9 cellular contexts compared by ENCODE assay signal in genomic region chr6:160930547-160931377, GRCh38.
DNase-seq lines count a peak whose midpoint lies in the region; ATAC-seq, FAIRE-seq and TF ChIP-seq lines count a peak whose summit lies in the region.
"Had no signal": no experiment of that assay in that cellular context is flagged by ENCODE, and none has a peak within 500 bp of the region (broad histone marks: within the 10 kb centered on the region; RNA-seq: fewer than 3 reads in every experiment).

No MANE protein-coding gene starts in this region.

- H3K27ac ChIP-seq in HUES64 (ENCODE audit: low read depth, low read length) (no peak overlapping the region), prostate gland (peak overlapping the region in 1 of 2 donors; percentile 13)
- H3K27ac ChIP-seq: epithelial cell of prostate had no signal

- peaks cover 13% of the 10 kb centered on the region for H3K27me3 ChIP-seq in HUES64 (ENCODE audit: insufficient read depth, low read length)
- no peaks in the 10 kb centered on the region for H3K27me3 ChIP-seq in prostate gland (replicated peaks; ENCODE audit: insufficient read depth)

- TF ChIP-seq CTCF in prostate gland (IDR thresholded peaks at IDR 0.05): peak; percentile 78 to 93 (median 90)

- peak; percentile 91 for FAIRE-seq in urothelium cell line (lab: Jason Lieb, UNC)

- TF ChIP-seq POLR2A in prostate gland (IDR thresholded peaks at IDR 0.05): no peak

- intact Hi-C loops in left ventricle myocardium superior (cut with micrococcal nuclease): loop anchor here (5.0 kb wide), 1 partner anchor 442 kb away; no protein-coding TSS in a partner anchor
- intact Hi-C loops in prostate gland (cut with DNase I): loop anchor here (2.0 to 10.0 kb wide), 2 partner anchors 54 to 442 kb away; no protein-coding TSS in a partner anchor

- peak; percentile 69 for DNase-seq in DMS153 treated with DMSO at 0.1 percent for 48 hours (lab: John Stamatoyannopoulos, UW; ENCODE audit: unreplicated experiment)
- peak; percentile 42 for DNase-seq in T follicular helper cell (ENCODE audit: low read depth)
- DNase-seq in amygdala (lab: John Stamatoyannopoulos, UW): peak in 53 of 56 donors; percentile 9 to 81 (median 59)
- peak; percentile 85 for DNase-seq in left ventricle myocardium superior
- DNase-seq in prostate gland (ENCODE audit: low spot score): peak; percentile 65
- DNase-seq in urothelium cell line (ENCODE audit: low spot score): peak; percentile 80

- H3K9ac ChIP-seq in HUES64 (ENCODE audit: low read depth, low read length): peak overlapping the region; percentile 54; the same call in 1 of the 2 replicates

- H3K4me3 ChIP-seq in HUES64 (ENCODE audit: low read length) (peak overlapping the region; percentile 74), prostate gland (peak overlapping the region; percentile 43)

- H3K9me3 ChIP-seq in HUES64 (ENCODE audit: insufficient read depth, low read depth, low read length) (no peaks in the 10 kb centered on the region), prostate gland (no peaks in the 10 kb centered on the region)

- peak; percentile 87 for ATAC-seq in GM21528 (IDR thresholded peaks at IDR 0.05; ENCODE audit: low FRiP score, unreplicated experiment)
- ATAC-seq in left ventricle myocardium superior: peak; percentile 96

- 6% methylated on average over 50 of the region's 50 CpGs for WGBS in HUES64
- WGBS in prostate gland: 1% methylated on average over 41 of the region's 50 CpGs

- H3K4me1 ChIP-seq in HUES64 (ENCODE audit: insufficient read depth, low read length) (no peaks in the 10 kb centered on the region), prostate gland (replicated peaks) (no peaks in the 10 kb centered on the region)

- H3K36me3 ChIP-seq in HUES64 (ENCODE audit: insufficient read depth, low read length) (no peaks in the 10 kb centered on the region), prostate gland (no peaks in the 10 kb centered on the region)
